12 cellular contexts compared by ENCODE assay signal in genomic region chr6:28090902-28091586, GRCh38. TPM values are rescaled to one million over a fixed set of nuclear protein-coding genes. Genes with fewer than 3 reads are reported as not detected.
DNase-seq lines count a peak whose midpoint lies in the region; ATAC-seq and TF ChIP-seq lines count a peak whose summit lies in the region.
"Had no signal": no experiment of that assay in that cellular context is flagged by ENCODE, and none has a peak within 500 bp of the region (broad histone marks: within the 10 kb centered on the region; RNA-seq: fewer than 3 reads in every experiment).

No MANE protein-coding gene starts in this region.

- TF ChIP-seq POLR2A in suprapubic skin (IDR thresholded peaks at IDR 0.05) = no peak

- WGBS in suprapubic skin = 28% methylated on average over 31 of the region's 34 CpGs

- H3K27ac ChIP-seq in suprapubic skin = no peak overlapping the region
- H3K27ac ChIP-seq: pancreas had no signal

- H3K36me3 ChIP-seq in suprapubic skin = peaks cover 30% of the 10 kb centered on the region

- peak overlapping the region; percentile 30 to 31 for H3K4me3 ChIP-seq in cardiac fibroblast (replicated peaks in 1 of 2; ENCODE audit: low read depth in 2 of 2, low read length in 2 of 2)
- peak overlapping the region; percentile 30 for H3K4me3 ChIP-seq in suprapubic skin
- H3K4me3 ChIP-seq: pancreas had no signal

- no peaks in the 10 kb centered on the region for H3K4me1 ChIP-seq in suprapubic skin
- H3K4me1 ChIP-seq: pancreas had no signal

- peaks cover 8% of the 10 kb centered on the region for H3K9me3 ChIP-seq in suprapubic skin
- H3K9me3 ChIP-seq: pancreas had no signal

- DNase-seq in ELR (ENCODE audit: low read depth) (peak; percentile 24), cardiac fibroblast (ENCODE audit: low read depth in 2 of 2) (no peak), left lobe of liver (ENCODE audit: low spot score) (no peak), suprapubic skin (ENCODE audit: low spot score in 2 of 2) (no peak), COLO829 (ENCODE audit: low spot score) (no peak), A172 (ENCODE audit: low spot score) (no peak)
- DNase-seq: activated CD4-positive, alpha-beta T cell treated with anti-CD3 and anti-CD28 coated beads, Interleukin-2, amount 50 U/mL, for 48 hours; endodermal cell; NCI-H1417 had no signal

- TF ChIP-seq CTCF in cardiac fibroblast (IDR thresholded peaks at IDR 0.05; ENCODE audit: low read depth, low read length) = no peak
- no peak for TF ChIP-seq CTCF in suprapubic skin (IDR thresholded peaks at IDR 0.05)

- ATAC-seq in left lobe of liver (peak; percentile 20), HG02885 (IDR thresholded peaks at IDR 0.05; ENCODE audit: poor library complexity, unreplicated experiment) (no peak), GM21786 (IDR thresholded peaks at IDR 0.05; ENCODE audit: unreplicated experiment) (no peak)
- ATAC-seq: pancreas had no signal

- peaks cover 5% of the 10 kb centered on the region for H3K27me3 ChIP-seq in suprapubic skin
- H3K27me3 ChIP-seq: pancreas had no signal

- no peak for TF ChIP-seq EP300 in suprapubic skin (IDR thresholded peaks at IDR 0.05)

RNA-seq across cellular contexts. Expression of gene ZNF165, which starts 10.7 kb away (rescaled TPM):
- total RNA-seq in left lobe of liver = 0.53 TPM
- 1 to 10 TPM in 3 of 4 donors, under 1 TPM in 1; 0.64 to 2.4 (median 2.0) TPM for total RNA-seq in suprapubic skin
- total RNA-seq in A172 (2014; rRNA removed; shearing (Covaris generic)) = 0.09 and 1.4 TPM in 2 replicates

RNA-seq across cellular contexts. Expression of gene ZSCAN16, which starts 33.4 kb away (rescaled TPM):
- total RNA-seq in left lobe of liver (1.7 TPM), suprapubic skin (1 to 10 TPM; 2.4 to 7.6 (median 4.2) TPM)
- 7.7 and 9.9 TPM in 2 replicates for total RNA-seq in A172 (2014; rRNA removed; shearing (Covaris generic))

RNA-seq across cellular contexts. Expression of gene ZKSCAN8, which starts 50.6 kb away (rescaled TPM):
- 6.3 TPM for total RNA-seq in left lobe of liver
- total RNA-seq in suprapubic skin = 10 to 100 TPM in 3 of 4 donors, 1 to 10 TPM in 1; 7.6 to 23.0 (median 14.2) TPM
- 10.2 and 10.4 TPM in 2 replicates for total RNA-seq in A172 (2014; rRNA removed; shearing (Covaris generic))
